9 cellular contexts compared by ENCODE assay signal in the genomic region with DNA sequence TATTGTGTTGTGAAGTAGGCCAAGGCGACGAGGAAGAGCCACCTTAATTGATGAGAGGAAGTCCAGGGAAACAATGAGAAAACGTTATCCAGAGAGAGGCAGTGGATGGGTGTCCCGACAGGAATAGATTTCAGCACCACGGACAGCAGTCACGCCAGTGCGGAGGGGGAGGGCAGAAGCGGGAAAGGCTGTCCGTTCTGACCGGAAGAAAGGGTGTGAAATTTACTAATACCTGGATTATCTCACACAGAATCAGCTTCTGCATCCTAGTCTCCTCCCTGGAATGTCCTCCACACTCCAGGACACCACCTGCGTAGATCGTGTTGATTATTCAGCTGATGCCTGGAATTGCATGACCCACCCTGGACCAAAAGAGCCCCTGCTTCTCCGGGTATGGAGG. TPM values are rescaled to one million over a fixed set of nuclear protein-coding genes. Genes with fewer than 3 reads are reported as not detected.
DNase-seq lines count a peak whose midpoint lies in the region; ATAC-seq and TF ChIP-seq lines count a peak whose summit lies in the region.
"Had no signal": no experiment of that assay in that cellular context is flagged by ENCODE, and none has a peak within 500 bp of the region (broad histone marks: within the 10 kb centered on the region; RNA-seq: fewer than 3 reads in every experiment).

No MANE protein-coding gene starts in this region.

- H3K4me1 ChIP-seq in adrenal gland (replicated peaks in 1 of 2) (no peaks in the 10 kb centered on the region), gastroesophageal sphincter (no peaks in the 10 kb centered on the region)

- TF ChIP-seq POLR2A in adrenal gland (IDR thresholded peaks at IDR 0.05) (no peak), gastroesophageal sphincter (IDR thresholded peaks at IDR 0.05) (no peak)

- no peak for TF ChIP-seq EP300 in gastroesophageal sphincter (IDR thresholded peaks at IDR 0.05)

- peak; percentile 70 for DNase-seq in H7
- DNase-seq in RPMI7951 (ENCODE audit: low read depth) = peak; percentile 72
- DNase-seq in adrenal gland = peak; percentile 65 to 85 (median 76)
- DNase-seq in iPS DF 19.7 (ENCODE audit: low read depth, low spot score) = peak; percentile 42
- DNase-seq in smooth muscle cell of the brain vasculature (ENCODE audit: low read depth, low spot score) = peak; percentile 9
- no peak for DNase-seq in coronary artery (ENCODE audit: low spot score)

- H3K4me3 ChIP-seq in H7 (ENCODE audit: insufficient read depth, low read depth, low read length) (no peak overlapping the region), adrenal gland (no peak overlapping the region), coronary artery (no peak overlapping the region), gastroesophageal sphincter (no peak overlapping the region)
- H3K4me3 ChIP-seq: SK-N-MC had no signal

- H3K9me3 ChIP-seq in adrenal gland (replicated peaks in 1 of 3) = no peaks in the 10 kb centered on the region
- H3K9me3 ChIP-seq in gastroesophageal sphincter = no peaks in the 10 kb centered on the region

- 3 to 7% (median 5%) methylated on average over 13 of the region's 13 CpGs for WGBS in adrenal gland, 4 donors
- 2 to 7% methylated on average over 9 to 13 of the region's 13 CpGs for WGBS in gastroesophageal sphincter (ENCODE audit: low coverage in 1 of 2), 2 donors

- H3K27ac ChIP-seq in adrenal gland = no peak overlapping the region
- no peak overlapping the region for H3K27ac ChIP-seq in coronary artery
- no peak overlapping the region for H3K27ac ChIP-seq in gastroesophageal sphincter
- H3K27ac ChIP-seq: SK-N-MC had no signal

- no peak for ATAC-seq in gastroesophageal sphincter
- no peak for ATAC-seq in GM18870 (IDR thresholded peaks at IDR 0.05; ENCODE audit: unreplicated experiment)

- intact Hi-C loops in adrenal gland (cut with DNase I) = loop anchor here in 1 of 2 donors (5.0 kb wide), 1 partner anchor 302 kb away; no protein-coding TSS in a partner anchor

- no peaks in the 10 kb centered on the region; the same call in 1 of the 2 replicates for H3K27me3 ChIP-seq in H7 (ENCODE audit: control insufficient read depth, insufficient read depth, low read length)
- no peaks in the 10 kb centered on the region for H3K27me3 ChIP-seq in adrenal gland
- peaks cover 70% of the 10 kb centered on the region for H3K27me3 ChIP-seq in gastroesophageal sphincter

- TF ChIP-seq CTCF in adrenal gland (IDR thresholded peaks at IDR 0.05) (no peak), coronary artery (IDR thresholded peaks at IDR 0.05) (no peak), gastroesophageal sphincter (IDR thresholded peaks at IDR 0.05) (no peak)

- H3K36me3 ChIP-seq in H7 (replicated peaks; ENCODE audit: control insufficient read depth, insufficient read depth, low read length) (no peaks in the 10 kb centered on the region), adrenal gland (replicated peaks in 1 of 2) (no peaks in the 10 kb centered on the region), gastroesophageal sphincter (no peaks in the 10 kb centered on the region)

RNA-seq across cellular contexts. Expression of a gene that starts 7.4 kb away (rescaled TPM):
- not detected in 2 replicates for total RNA-seq in H7 (2014; rRNA removed; shearing (Covaris generic))
- total RNA-seq in RPMI7951 (2014; rRNA removed; shearing (Covaris generic)) = not detected in 2 replicates
- total RNA-seq in adrenal gland = not detected
- not detected for polyA plus RNA-seq in adrenal gland
- total RNA-seq in gastroesophageal sphincter = not detected

RNA-seq across cellular contexts. Expression of a gene that starts 26.0 kb away (rescaled TPM):
- not detected in 2 replicates for total RNA-seq in H7 (2014; rRNA removed; shearing (Covaris generic))
- total RNA-seq in RPMI7951 (2014; rRNA removed; shearing (Covaris generic)) = not detected in 2 replicates
- total RNA-seq in adrenal gland (not detected), gastroesophageal sphincter (not detected)
- polyA plus RNA-seq in adrenal gland = not detected

RNA-seq across cellular contexts. Expression of a gene that starts 41.8 kb away (rescaled TPM):
- total RNA-seq in H7 (2014; rRNA removed; shearing (Covaris generic)) = not detected in 2 replicates
- not detected in 2 replicates for total RNA-seq in RPMI7951 (2014; rRNA removed; shearing (Covaris generic))
- not detected for total RNA-seq in adrenal gland
- polyA plus RNA-seq in adrenal gland = not detected
- total RNA-seq in gastroesophageal sphincter = 1 to 10 TPM in 1 of 4 donors, under 1 TPM in 1, not detected in 2; 0.42 to 2.0 TPM
